7 cellular contexts compared by ENCODE assay signal in the genomic region with DNA sequence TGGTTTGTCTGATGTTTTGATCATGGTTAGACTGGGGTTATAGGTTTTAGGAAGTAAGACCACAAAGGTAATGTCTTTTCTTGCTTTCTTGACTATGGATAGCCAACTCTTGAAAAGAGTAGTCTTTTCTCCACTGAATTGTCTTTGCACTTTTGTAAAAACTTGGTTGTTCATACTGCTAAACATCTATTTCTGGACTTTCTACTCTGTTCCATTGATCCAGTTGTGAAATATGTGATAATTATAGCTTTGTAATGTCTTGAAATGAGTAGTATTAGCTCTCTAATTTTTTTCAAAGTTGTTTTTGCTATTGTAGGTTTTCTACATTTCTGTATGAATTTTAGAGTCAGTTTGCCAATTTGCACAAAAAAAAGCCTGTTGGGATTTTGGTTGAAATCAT. TPM values are rescaled to one million over a fixed set of nuclear protein-coding genes. Genes with fewer than 3 reads are reported as not detected.
"Had no signal": no experiment of that assay in that cellular context is flagged by ENCODE, and none has a peak within 500 bp of the region (broad histone marks: within the 10 kb centered on the region; RNA-seq: fewer than 3 reads in every experiment).

No MANE protein-coding gene starts in this region.

- FAIRE-seq: HTR-8/SVneo, K562 had no signal

- H3K27ac ChIP-seq: HL-60 had no signal

- DNase-seq: IMR-90, KBM-7 had no signal

- H3K4me3 ChIP-seq: K562 had no signal

- H3K4me3 Mint-ChIP-seq: IgD-negative memory B cell had no signal

- ATAC-seq: K562 had no signal

RNA-seq across cellular contexts. Expression of a gene that starts 13.1 kb away (rescaled TPM):
- total RNA-seq: HT1080, IMR-90 had no signal
- polyA plus RNA-seq: IgD-negative memory B cell, IMR-90, K562 had no signal

RNA-seq across cellular contexts. Expression of a gene that starts 22.4 kb away (rescaled TPM):
- total RNA-seq: HT1080, IMR-90, K562 had no signal
- polyA plus RNA-seq: IgD-negative memory B cell, IMR-90, K562 had no signal

RNA-seq across cellular contexts. Expression of a gene that starts 23.1 kb away (rescaled TPM):
- total RNA-seq: HT1080, IMR-90, K562 had no signal
- polyA plus RNA-seq: IgD-negative memory B cell, IMR-90, K562 had no signal

RNA-seq across cellular contexts. Expression of a gene that starts 34.1 kb away (rescaled TPM):
- total RNA-seq: HT1080, IMR-90, K562 had no signal
- polyA plus RNA-seq: IgD-negative memory B cell, IMR-90, K562 had no signal

RNA-seq across cellular contexts. Expression of a gene that starts 41.2 kb away (rescaled TPM):
- total RNA-seq: HT1080, IMR-90 had no signal
- polyA plus RNA-seq: IgD-negative memory B cell, IMR-90, K562 had no signal
